21 cellular contexts compared by ENCODE assay signal in the genomic region with DNA sequence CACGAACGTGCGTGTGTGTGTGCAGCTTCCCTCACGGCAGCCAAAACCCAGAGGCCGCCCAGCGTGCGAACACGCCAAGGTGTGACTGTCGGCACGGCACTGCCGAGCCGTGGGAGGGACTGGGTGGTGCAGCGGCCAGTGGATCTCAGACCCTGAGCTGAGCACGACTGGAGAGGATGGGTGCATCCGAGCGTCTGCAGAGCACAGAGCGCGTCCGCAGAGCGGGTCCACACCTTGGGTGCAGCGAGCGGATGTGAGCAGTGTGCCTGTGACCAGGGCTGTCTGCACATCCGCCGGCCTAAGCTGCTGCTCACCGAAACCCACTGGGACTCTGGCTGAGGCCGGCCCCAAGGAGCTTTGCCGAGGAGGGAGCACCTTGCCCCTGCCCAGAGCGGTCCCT. TPM values are rescaled to one million over a fixed set of nuclear protein-coding genes. Genes with fewer than 3 reads are reported as not detected.
"Had no signal": no experiment of that assay in that cellular context is flagged by ENCODE, and none has a peak within 500 bp of the region (broad histone marks: within the 10 kb centered on the region; RNA-seq: fewer than 3 reads in every experiment).

No MANE protein-coding gene starts in this region.

- H3K36me3 Mint-ChIP-seq: immature natural killer cell, naive B cell had no signal

- ATAC-seq: gastroesophageal sphincter; pancreas; sciatic nerve; stimulated activated naive B cell treated with anti-CD40 and anti-IgM and Interleukin-4, amounts not matched to agents 10 μg/mL and 1 μg/mL and 100 μg/mL, for 72 hours; stimulated activated naive CD8-positive, alpha-beta T cell treated with anti-CD3 and anti-CD28 coated beads, Interleukin-15, amount 100 ng/mL, for 72 hours had no signal

- H3K4me3 Mint-ChIP-seq: immature natural killer cell; naive B cell; nephron; stimulated activated naive B cell treated with anti-CD40 and anti-IgM and Interleukin-4, amounts not matched to agents 10 μg/mL and 1 μg/mL and 100 μg/mL, for 72 hours; stimulated activated naive CD8-positive, alpha-beta T cell treated with anti-CD3 and anti-CD28 coated beads, Interleukin-15, amount 100 ng/mL, for 72 hours had no signal

- H3K27ac ChIP-seq: esophagus squamous epithelium, gastroesophageal sphincter, left ventricle myocardium inferior, pancreas, prostate gland, testis, transverse colon had no signal

- H3K27ac Mint-ChIP-seq: immature natural killer cell; stimulated activated naive CD8-positive, alpha-beta T cell treated with anti-CD3 and anti-CD28 coated beads, Interleukin-15, amount 100 ng/mL, for 72 hours had no signal

- H3K27me3 ChIP-seq: esophagus squamous epithelium, gastroesophageal sphincter, pancreas, testis, transverse colon had no signal

- H3K4me3 ChIP-seq: esophagus squamous epithelium, gastroesophageal sphincter, left ventricle myocardium inferior, lung, pancreas, prostate gland, testis, transverse colon had no signal

- H3K36me3 ChIP-seq: esophagus squamous epithelium, left ventricle myocardium inferior, pancreas, prostate gland, transverse colon had no signal

- H3K4me1 Mint-ChIP-seq: immature natural killer cell; stimulated activated naive B cell treated with anti-CD40 and anti-IgM and Interleukin-4, amounts not matched to agents 10 μg/mL and 1 μg/mL and 100 μg/mL, for 72 hours; stimulated activated naive CD8-positive, alpha-beta T cell treated with anti-CD3 and anti-CD28 coated beads, Interleukin-15, amount 100 ng/mL, for 72 hours had no signal

- H3K9me3 Mint-ChIP-seq: immature natural killer cell; naive B cell; nephron; stimulated activated naive B cell treated with anti-CD40 and anti-IgM and Interleukin-4, amounts not matched to agents 10 μg/mL and 1 μg/mL and 100 μg/mL, for 72 hours; stimulated activated naive CD8-positive, alpha-beta T cell treated with anti-CD3 and anti-CD28 coated beads, Interleukin-15, amount 100 ng/mL, for 72 hours had no signal

- H3K9me3 ChIP-seq: esophagus squamous epithelium, gastroesophageal sphincter, left ventricle myocardium inferior, pancreas, prostate gland, testis, transverse colon had no signal

- H3K27me3 Mint-ChIP-seq: naive B cell; stimulated activated naive B cell treated with anti-CD40 and anti-IgM and Interleukin-4, amounts not matched to agents 10 μg/mL and 1 μg/mL and 100 μg/mL, for 72 hours; stimulated activated naive CD8-positive, alpha-beta T cell treated with anti-CD3 and anti-CD28 coated beads, Interleukin-15, amount 100 ng/mL, for 72 hours had no signal

- DNase-seq: cerebellar nuclear complex; dermis blood vessel endothelial cell; esophagus squamous epithelium; foreskin fibroblast; immature natural killer cell; left ventricle myocardium inferior; mesenchymal stem cell; naive B cell; stimulated activated CD4-positive, alpha-beta T cell treated with anti-CD3 and anti-CD28 coated beads, Interleukin-2, amount 100 ng/mL, for 24 hours; stimulated activated CD4-positive, alpha-beta T cell treated with anti-CD3 and anti-CD28 coated beads, Interleukin-4, amount 100 ng/mL, for 4 hours; stimulated activated naive B cell treated with anti-CD40 and anti-IgM and Interleukin-4, amounts not matched to agents 10 μg/mL and 1 μg/mL and 100 μg/mL, for 72 hours; stimulated activated naive CD8-positive, alpha-beta T cell treated with anti-CD3 and anti-CD28 coated beads, Interleukin-15, amount 100 ng/mL, for 72 hours; testis; transverse colon had no signal

RNA-seq across cellular contexts. Expression of a gene that starts 31.0 kb away (rescaled TPM):
- total RNA-seq: skeletal muscle tissue had no signal
